1 cellular context compared by ENCODE assay signal in the genomic region with DNA sequence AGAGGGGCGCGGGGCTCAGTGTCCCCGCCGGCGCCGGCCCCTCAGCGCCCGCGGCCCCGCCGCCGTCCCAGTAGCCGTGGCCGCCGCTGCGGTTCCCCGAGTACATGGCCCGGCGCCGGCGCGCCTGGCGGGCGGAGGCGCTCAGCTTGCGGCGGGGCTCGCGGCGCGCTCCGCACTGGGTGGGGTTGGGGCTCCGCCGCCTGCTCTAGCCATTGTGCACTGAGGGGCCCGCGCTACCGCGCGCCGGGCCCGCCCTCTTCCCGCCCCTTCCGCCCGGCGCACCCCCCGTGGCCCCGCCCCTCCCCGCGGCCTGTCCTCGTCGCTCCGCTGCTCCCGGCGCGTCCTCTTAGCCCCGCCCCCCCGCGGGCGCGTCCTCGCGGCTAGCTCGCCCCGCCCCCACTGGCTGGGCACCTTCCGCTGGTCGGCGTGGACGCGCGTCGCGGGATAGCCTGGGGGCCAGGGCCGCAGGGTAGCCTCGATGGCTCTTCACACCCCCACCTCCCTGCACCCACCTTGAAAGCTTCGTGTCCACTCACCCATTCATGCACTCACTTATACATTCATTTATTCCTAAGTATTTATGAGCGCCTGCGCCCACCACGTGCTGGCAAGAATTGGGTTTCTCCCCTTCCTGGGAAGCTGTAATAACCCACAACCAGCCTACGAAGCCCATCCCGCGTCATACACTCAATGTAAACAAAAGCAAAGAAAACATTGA.
TF ChIP-seq lines count a peak whose summit lies in the region.

A gene with protein sequence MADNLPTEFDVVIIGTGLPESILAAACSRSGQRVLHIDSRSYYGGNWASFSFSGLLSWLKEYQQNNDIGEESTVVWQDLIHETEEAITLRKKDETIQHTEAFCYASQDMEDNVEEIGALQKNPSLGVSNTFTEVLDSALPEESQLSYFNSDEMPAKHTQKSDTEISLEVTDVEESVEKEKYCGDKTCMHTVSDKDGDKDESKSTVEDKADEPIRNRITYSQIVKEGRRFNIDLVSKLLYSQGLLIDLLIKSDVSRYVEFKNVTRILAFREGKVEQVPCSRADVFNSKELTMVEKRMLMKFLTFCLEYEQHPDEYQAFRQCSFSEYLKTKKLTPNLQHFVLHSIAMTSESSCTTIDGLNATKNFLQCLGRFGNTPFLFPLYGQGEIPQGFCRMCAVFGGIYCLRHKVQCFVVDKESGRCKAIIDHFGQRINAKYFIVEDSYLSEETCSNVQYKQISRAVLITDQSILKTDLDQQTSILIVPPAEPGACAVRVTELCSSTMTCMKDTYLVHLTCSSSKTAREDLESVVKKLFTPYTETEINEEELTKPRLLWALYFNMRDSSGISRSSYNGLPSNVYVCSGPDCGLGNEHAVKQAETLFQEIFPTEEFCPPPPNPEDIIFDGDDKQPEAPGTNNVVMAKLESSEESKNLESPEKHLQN (minus strand): TSS at position 221 of the 718 bp plus-strand sequence. CDS start 4,603 bp downstream, outside the sequence.
A gene with protein sequence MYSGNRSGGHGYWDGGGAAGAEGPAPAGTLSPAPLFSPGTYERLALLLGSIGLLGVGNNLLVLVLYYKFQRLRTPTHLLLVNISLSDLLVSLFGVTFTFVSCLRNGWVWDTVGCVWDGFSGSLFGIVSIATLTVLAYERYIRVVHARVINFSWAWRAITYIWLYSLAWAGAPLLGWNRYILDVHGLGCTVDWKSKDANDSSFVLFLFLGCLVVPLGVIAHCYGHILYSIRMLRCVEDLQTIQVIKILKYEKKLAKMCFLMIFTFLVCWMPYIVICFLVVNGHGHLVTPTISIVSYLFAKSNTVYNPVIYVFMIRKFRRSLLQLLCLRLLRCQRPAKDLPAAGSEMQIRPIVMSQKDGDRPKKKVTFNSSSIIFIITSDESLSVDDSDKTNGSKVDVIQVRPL (minus strand): TSS at position 221 of the 718 bp plus-strand sequence. CDS start 115 bp downstream, at position 106.

TF ChIP-seq in HEK293, 187 proteins besides CTCF, POLR2A, EP300 and RAD21 (continued from another document and continues in another):
- TF ChIP-seq SCRT2 (tag by site-specific recombination; IDR thresholded peaks at IDR 0.05) (no peak), ZNF404 (tag by site-specific recombination; IDR thresholded peaks at IDR 0.05) (no peak), ZNF248 (tag by site-specific recombination; IDR thresholded peaks at IDR 0.05) (no peak), WT1 (tag by site-specific recombination; IDR thresholded peaks at IDR 0.05) (peak; percentile 33; the same call in 1 of the 2 replicates), ZNF366 (tag by site-specific recombination; conservative IDR thresholded peaks at IDR 0.05) (peak; percentile 73), ZNF501 (tag by site-specific recombination; IDR thresholded peaks at IDR 0.05) (peak; percentile 73; the same call in 1 of the 2 replicates), ZNF777 (tag by site-specific recombination; IDR thresholded peaks at IDR 0.05; ENCODE audit: borderline replicate concordance) (no peak), SP2 (tag by site-specific recombination; IDR thresholded peaks at IDR 0.05) (peak; percentile 57), ZNF423 (tag by site-specific recombination; IDR thresholded peaks at IDR 0.05) (no peak; the same call in 1 of the 2 replicates), KLF10 (tag by site-specific recombination; IDR thresholded peaks at IDR 0.05) (peak; percentile 92), ZNF624 (tag by site-specific recombination; IDR thresholded peaks at IDR 0.05) (no peak), ZNF2 (tag by site-specific recombination; IDR thresholded peaks at IDR 0.05) (peak; percentile 77; the same call in 1 of the 2 replicates), ZNF596 (tag by site-specific recombination; IDR thresholded peaks at IDR 0.05) (0 out of 2 replicates have a peak, but pooled peaks have one; percentile 11), ZNF555 (tag by site-specific recombination; conservative IDR thresholded peaks at IDR 0.05) (no peak), ZNF660 (tag by site-specific recombination; IDR thresholded peaks at IDR 0.05) (peak; percentile 49; the same call in 1 of the 2 replicates), ZNF24 (tag by site-specific recombination; IDR thresholded peaks at IDR 0.05) (peak; percentile 81; the same call in 1 of the 2 replicates), ZNF610 (tag by site-specific recombination; IDR thresholded peaks at IDR 0.05; ENCODE audit: borderline replicate concordance) (peak; percentile 77), KLF16 (tag by site-specific recombination; IDR thresholded peaks at IDR 0.05) (peak; percentile 53; the same call in 1 of the 2 replicates), ZNF155 (tag by site-specific recombination; IDR thresholded peaks at IDR 0.05) (no peak), ZNF433 (tag by site-specific recombination; IDR thresholded peaks at IDR 0.05; ENCODE audit: low read depth) (no peak), ZNF561 (tag by site-specific recombination; IDR thresholded peaks at IDR 0.05; ENCODE audit: borderline replicate concordance) (peak; percentile 94), ZNF354C (tag by site-specific recombination; IDR thresholded peaks at IDR 0.05; ENCODE audit: borderline replicate concordance, low read depth) (no peak), ZNF133 (tag by site-specific recombination; IDR thresholded peaks at IDR 0.05) (peak; percentile 56; the same call in 1 of the 2 replicates), ZNF626 (tag by site-specific recombination; IDR thresholded peaks at IDR 0.05) (peak; percentile 81; the same call in 1 of the 2 replicates), ZNF239 (tag by site-specific recombination; IDR thresholded peaks at IDR 0.05) (peak; percentile 61; the same call in 1 of the 2 replicates), ZNF416 (tag by site-specific recombination; IDR thresholded peaks at IDR 0.05) (no peak)
- TF ChIP-seq, protein P1, sequence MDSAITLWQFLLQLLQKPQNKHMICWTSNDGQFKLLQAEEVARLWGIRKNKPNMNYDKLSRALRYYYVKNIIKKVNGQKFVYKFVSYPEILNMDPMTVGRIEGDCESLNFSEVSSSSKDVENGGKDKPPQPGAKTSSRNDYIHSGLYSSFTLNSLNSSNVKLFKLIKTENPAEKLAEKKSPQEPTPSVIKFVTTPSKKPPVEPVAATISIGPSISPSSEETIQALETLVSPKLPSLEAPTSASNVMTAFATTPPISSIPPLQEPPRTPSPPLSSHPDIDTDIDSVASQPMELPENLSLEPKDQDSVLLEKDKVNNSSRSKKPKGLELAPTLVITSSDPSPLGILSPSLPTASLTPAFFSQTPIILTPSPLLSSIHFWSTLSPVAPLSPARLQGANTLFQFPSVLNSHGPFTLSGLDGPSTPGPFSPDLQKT (IDR thresholded peaks at IDR 0.05; ENCODE audit: borderline replicate concordance, low read depth, low read length), result no peak
- TF ChIP-seq, protein P2, sequence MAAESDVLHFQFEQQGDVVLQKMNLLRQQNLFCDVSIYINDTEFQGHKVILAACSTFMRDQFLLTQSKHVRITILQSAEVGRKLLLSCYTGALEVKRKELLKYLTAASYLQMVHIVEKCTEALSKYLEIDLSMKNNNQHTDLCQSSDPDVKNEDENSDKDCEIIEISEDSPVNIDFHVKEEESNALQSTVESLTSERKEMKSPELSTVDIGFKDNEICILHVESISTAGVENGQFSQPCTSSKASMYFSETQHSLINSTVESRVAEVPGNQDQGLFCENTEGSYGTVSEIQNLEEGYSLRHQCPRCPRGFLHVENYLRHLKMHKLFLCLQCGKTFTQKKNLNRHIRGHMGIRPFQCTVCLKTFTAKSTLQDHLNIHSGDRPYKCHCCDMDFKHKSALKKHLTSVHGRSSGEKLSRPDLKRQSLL (tag by site-specific recombination; IDR thresholded peaks at IDR 0.05), result no peak
- TF ChIP-seq, protein P3, sequence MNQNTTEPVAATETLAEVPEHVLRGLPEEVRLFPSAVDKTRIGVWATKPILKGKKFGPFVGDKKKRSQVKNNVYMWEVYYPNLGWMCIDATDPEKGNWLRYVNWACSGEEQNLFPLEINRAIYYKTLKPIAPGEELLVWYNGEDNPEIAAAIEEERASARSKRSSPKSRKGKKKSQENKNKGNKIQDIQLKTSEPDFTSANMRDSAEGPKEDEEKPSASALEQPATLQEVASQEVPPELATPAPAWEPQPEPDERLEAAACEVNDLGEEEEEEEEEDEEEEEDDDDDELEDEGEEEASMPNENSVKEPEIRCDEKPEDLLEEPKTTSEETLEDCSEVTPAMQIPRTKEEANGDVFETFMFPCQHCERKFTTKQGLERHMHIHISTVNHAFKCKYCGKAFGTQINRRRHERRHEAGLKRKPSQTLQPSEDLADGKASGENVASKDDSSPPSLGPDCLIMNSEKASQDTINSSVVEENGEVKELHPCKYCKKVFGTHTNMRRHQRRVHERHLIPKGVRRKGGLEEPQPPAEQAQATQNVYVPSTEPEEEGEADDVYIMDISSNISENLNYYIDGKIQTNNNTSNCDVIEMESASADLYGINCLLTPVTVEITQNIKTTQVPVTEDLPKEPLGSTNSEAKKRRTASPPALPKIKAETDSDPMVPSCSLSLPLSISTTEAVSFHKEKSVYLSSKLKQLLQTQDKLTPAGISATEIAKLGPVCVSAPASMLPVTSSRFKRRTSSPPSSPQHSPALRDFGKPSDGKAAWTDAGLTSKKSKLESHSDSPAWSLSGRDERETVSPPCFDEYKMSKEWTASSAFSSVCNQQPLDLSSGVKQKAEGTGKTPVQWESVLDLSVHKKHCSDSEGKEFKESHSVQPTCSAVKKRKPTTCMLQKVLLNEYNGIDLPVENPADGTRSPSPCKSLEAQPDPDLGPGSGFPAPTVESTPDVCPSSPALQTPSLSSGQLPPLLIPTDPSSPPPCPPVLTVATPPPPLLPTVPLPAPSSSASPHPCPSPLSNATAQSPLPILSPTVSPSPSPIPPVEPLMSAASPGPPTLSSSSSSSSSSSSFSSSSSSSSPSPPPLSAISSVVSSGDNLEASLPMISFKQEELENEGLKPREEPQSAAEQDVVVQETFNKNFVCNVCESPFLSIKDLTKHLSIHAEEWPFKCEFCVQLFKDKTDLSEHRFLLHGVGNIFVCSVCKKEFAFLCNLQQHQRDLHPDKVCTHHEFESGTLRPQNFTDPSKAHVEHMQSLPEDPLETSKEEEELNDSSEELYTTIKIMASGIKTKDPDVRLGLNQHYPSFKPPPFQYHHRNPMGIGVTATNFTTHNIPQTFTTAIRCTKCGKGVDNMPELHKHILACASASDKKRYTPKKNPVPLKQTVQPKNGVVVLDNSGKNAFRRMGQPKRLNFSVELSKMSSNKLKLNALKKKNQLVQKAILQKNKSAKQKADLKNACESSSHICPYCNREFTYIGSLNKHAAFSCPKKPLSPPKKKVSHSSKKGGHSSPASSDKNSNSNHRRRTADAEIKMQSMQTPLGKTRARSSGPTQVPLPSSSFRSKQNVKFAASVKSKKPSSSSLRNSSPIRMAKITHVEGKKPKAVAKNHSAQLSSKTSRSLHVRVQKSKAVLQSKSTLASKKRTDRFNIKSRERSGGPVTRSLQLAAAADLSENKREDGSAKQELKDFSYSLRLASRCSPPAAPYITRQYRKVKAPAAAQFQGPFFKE (tag by site-specific recombination; IDR thresholded peaks at IDR 0.05; ENCODE audit: borderline replicate concordance), result no peak
- TF ChIP-seq, protein P4, sequence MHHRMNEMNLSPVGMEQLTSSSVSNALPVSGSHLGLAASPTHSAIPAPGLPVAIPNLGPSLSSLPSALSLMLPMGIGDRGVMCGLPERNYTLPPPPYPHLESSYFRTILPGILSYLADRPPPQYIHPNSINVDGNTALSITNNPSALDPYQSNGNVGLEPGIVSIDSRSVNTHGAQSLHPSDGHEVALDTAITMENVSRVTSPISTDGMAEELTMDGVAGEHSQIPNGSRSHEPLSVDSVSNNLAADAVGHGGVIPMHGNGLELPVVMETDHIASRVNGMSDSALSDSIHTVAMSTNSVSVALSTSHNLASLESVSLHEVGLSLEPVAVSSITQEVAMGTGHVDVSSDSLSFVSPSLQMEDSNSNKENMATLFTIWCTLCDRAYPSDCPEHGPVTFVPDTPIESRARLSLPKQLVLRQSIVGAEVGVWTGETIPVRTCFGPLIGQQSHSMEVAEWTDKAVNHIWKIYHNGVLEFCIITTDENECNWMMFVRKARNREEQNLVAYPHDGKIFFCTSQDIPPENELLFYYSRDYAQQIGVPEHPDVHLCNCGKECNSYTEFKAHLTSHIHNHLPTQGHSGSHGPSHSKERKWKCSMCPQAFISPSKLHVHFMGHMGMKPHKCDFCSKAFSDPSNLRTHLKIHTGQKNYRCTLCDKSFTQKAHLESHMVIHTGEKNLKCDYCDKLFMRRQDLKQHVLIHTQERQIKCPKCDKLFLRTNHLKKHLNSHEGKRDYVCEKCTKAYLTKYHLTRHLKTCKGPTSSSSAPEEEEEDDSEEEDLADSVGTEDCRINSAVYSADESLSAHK (tag by site-specific recombination; IDR thresholded peaks at IDR 0.05), result no peak
- TF ChIP-seq, protein P5, sequence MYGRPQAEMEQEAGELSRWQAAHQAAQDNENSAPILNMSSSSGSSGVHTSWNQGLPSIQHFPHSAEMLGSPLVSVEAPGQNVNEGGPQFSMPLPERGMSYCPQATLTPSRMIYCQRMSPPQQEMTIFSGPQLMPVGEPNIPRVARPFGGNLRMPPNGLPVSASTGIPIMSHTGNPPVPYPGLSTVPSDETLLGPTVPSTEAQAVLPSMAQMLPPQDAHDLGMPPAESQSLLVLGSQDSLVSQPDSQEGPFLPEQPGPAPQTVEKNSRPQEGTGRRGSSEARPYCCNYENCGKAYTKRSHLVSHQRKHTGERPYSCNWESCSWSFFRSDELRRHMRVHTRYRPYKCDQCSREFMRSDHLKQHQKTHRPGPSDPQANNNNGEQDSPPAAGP (tag by site-specific recombination; IDR thresholded peaks at IDR 0.05), result no peak
- TF ChIP-seq, protein P6, sequence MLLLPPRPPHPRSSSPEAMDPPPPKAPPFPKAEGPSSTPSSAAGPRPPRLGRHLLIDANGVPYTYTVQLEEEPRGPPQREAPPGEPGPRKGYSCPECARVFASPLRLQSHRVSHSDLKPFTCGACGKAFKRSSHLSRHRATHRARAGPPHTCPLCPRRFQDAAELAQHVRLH (tag by site-specific recombination; IDR thresholded peaks at IDR 0.05), result peak; percentile 57; the same call in 1 of the 2 replicates
- TF ChIP-seq, protein P7, sequence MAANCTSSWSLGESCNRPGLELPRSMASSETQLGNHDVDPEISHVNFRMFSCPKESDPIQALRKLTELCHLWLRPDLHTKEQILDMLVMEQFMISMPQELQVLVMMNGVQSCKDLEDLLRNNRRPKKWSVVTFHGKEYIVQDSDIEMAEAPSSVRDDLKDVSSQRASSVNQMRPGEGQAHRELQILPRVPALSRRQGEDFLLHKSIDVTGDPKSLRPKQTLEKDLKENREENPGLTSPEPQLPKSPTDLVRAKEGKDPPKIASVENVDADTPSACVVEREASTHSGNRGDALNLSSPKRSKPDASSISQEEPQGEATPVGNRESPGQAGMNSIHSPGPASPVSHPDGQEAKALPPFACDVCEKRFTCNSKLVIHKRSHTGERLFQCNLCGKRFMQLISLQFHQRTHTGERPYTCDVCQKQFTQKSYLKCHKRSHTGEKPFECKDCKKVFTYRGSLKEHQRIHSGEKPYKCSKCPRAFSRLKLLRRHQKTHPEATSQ (tag by site-specific recombination; IDR thresholded peaks at IDR 0.05), result 0 out of 2 replicates have a peak, but pooled peaks have one; percentile 12
- TF ChIP-seq, protein P8, sequence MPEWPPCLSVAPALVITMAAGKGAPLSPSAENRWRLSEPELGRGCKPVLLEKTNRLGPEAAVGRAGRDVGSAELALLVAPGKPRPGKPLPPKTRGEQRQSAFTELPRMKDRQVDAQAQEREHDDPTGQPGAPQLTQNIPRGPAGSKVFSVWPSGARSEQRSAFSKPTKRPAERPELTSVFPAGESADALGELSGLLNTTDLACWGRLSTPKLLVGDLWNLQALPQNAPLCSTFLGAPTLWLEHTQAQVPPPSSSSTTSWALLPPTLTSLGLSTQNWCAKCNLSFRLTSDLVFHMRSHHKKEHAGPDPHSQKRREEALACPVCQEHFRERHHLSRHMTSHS (tag by site-specific recombination; IDR thresholded peaks at IDR 0.05), result no peak
